In the genomic region with DNA sequence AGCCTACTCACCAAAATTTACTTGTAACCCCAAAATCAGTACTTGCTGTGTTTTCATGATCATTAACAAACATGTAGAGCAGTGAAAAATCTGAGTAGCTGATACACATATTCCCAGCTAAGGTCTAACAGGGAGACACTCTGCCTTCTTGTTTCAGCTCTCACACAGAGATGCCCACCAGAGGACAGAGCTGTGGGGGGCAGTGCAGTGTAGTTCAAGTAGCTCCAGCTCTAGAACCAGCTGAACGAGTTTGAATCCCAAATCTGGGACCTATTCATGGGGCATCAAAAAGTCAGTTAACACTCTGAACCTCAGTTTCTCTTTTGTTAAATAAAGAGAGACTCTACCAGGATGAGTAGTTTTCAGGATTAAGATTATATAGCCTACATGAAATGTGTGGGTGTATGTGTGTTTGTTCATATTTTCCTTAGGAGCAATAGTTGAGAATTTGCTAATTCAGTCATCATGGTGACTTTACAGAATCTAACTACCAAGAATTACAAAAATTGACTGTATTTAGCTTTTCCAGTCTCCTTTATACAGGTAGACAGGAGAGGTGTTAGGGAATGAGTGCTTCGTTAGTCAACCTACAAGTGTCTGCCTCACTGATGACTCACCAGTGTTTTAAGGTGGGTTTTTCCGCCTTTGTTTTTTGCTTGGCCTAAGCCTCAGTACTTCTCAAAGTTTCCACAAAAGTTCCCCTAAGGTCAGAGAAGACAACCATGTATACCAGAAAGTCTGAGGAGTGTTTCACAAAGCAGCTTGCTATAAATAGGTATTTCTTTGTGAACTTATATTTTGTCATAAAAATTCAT, we compare ENCODE assay signal across 9 cellular contexts.
DNase-seq lines count a peak whose midpoint lies in the region; ATAC-seq and TF ChIP-seq lines count a peak whose summit lies in the region.
"Had no signal": no experiment of that assay in that cellular context is flagged by ENCODE, and none has a peak within 500 bp of the region (broad histone marks: within the 10 kb centered on the region; RNA-seq: fewer than 3 reads in every experiment).

No MANE protein-coding gene starts in this region.

- no peak overlapping the region for H3K56ac ChIP-seq in H9 (ENCODE audit: insufficient read length, low read depth, low read length)

- no peak overlapping the region for H3T11ph ChIP-seq in H9 (ENCODE audit: low read length)

- no peak overlapping the region for H3K23ac ChIP-seq in H9 (ENCODE audit: insufficient read length, low read depth, low read length)

- H3K4me3 Mint-ChIP-seq in activated CD8-positive, alpha-beta T cell treated with anti-CD3 and anti-CD28 coated beads, Interleukin-2, amount 10 ng/mL, durations not matched to agents 7 days and 5 days: no peak overlapping the region
- H3K4me3 Mint-ChIP-seq in H9: no peak overlapping the region
- H3K4me3 Mint-ChIP-seq: central memory CD8-positive, alpha-beta T cell had no signal

- no peak overlapping the region for H2AFZ ChIP-seq in H9 (ENCODE audit: low read length)

- H3K27me3 ChIP-seq in H9 (ENCODE audit: insufficient read depth, low read length): no peaks in the 10 kb centered on the region

- no peaks in the 10 kb centered on the region for H3K27me3 Mint-ChIP-seq in activated CD8-positive, alpha-beta T cell treated with anti-CD3 and anti-CD28 coated beads, Interleukin-2, amount 10 ng/mL, durations not matched to agents 7 days and 5 days (ENCODE audit: low read depth)
- no peaks in the 10 kb centered on the region for H3K27me3 Mint-ChIP-seq in H9 (ENCODE audit: low read depth)
- H3K27me3 Mint-ChIP-seq: central memory CD8-positive, alpha-beta T cell had no signal

- peaks cover 23% of the 10 kb centered on the region for H3K4me1 Mint-ChIP-seq in activated CD8-positive, alpha-beta T cell treated with anti-CD3 and anti-CD28 coated beads, Interleukin-2, amount 10 ng/mL, durations not matched to agents 7 days and 5 days (ENCODE audit: low read depth)
- peaks cover 8 to 10% of the 10 kb centered on the region in 2 experiments for H3K4me1 Mint-ChIP-seq in H9
- H3K4me1 Mint-ChIP-seq: central memory CD8-positive, alpha-beta T cell had no signal

- peaks cover 9% of the 10 kb centered on the region for H3K9me3 Mint-ChIP-seq in activated CD8-positive, alpha-beta T cell treated with anti-CD3 and anti-CD28 coated beads, Interleukin-2, amount 10 ng/mL, durations not matched to agents 7 days and 5 days (ENCODE audit: insufficient read depth)
- no peaks in the 10 kb centered on the region for H3K9me3 Mint-ChIP-seq in H9
- H3K9me3 Mint-ChIP-seq: central memory CD8-positive, alpha-beta T cell had no signal

- H3K79me1 ChIP-seq in H9 (ENCODE audit: insufficient read depth, low read depth, low read length, poor library complexity, severe bottlenecking): no peaks in the 10 kb centered on the region

- DNase-seq in activated T-cell treated with anti-CD3 and anti-CD28 coated beads for 24 hours (ENCODE audit: low read depth): peak; percentile 30
- no peak for DNase-seq in activated T-cell treated with anti-CD3 and anti-CD28 coated beads, Interleukin-2, amount 50 U/mL, for 1 hour
- peak; percentile 45 for DNase-seq in activated CD8-positive, alpha-beta T cell treated with anti-CD3 and anti-CD28 coated beads, Interleukin-2, amount 10 ng/mL, durations not matched to agents 7 days and 5 days
- peak in 2 of 3 donors; percentile 4 to 23 for DNase-seq in stimulated activated CD4-positive, alpha-beta T cell treated with anti-CD3 and anti-CD28 coated beads, TNF-alpha, amount 100 ng/mL, for 48 hours (ENCODE audit: low read depth in 3 of 3)
- no peak for DNase-seq in dermis blood vessel endothelial cell
- no peak for DNase-seq in HUDEP-2 (lab: John Stamatoyannopoulos, UW; ENCODE audit: unreplicated experiment in 76 of 76)
- DNase-seq in H9: no peak

- H3K18ac ChIP-seq in H9 (ENCODE audit: insufficient read length, low read depth, low read length): no peak overlapping the region

- H4K91ac ChIP-seq in H9 (ENCODE audit: insufficient read length, low read depth, low read length): no peak overlapping the region

- H3K27ac Mint-ChIP-seq in activated CD8-positive, alpha-beta T cell treated with anti-CD3 and anti-CD28 coated beads, Interleukin-2, amount 10 ng/mL, durations not matched to agents 7 days and 5 days: peak overlapping the region; percentile 58
- H3K27ac Mint-ChIP-seq in H9: no peak overlapping the region

- H3K79me2 ChIP-seq in H9 (ENCODE audit: insufficient read depth, low read length): no peaks in the 10 kb centered on the region

- POLR2A ChIA-PET in activated CD8-positive, alpha-beta T cell treated with anti-CD3 and anti-CD28 coated beads, Interleukin-2, amount 10 ng/mL, durations not matched to agents 7 days and 5 days (lab: Charles Lee): interaction anchor here (0.7 to 0.9 kb wide), 3 partner anchors 21 to 232 kb away, joined by 3 to 4 read pairs (median 3); no protein-coding TSS in a partner anchor

- H2AK5ac ChIP-seq in H9 (ENCODE audit: insufficient read length, low read length): no peak overlapping the region

- no peak overlapping the region for H3K9ac ChIP-seq in H9 (ENCODE audit: extremely low read depth, insufficient read length, low read length)

- peak; percentile 96 for ATAC-seq in HG02884 (IDR thresholded peaks at IDR 0.05; ENCODE audit: unreplicated experiment)
- ATAC-seq in activated CD8-positive, alpha-beta T cell treated with anti-CD3 and anti-CD28 coated beads, Interleukin-2, amount 10 ng/mL, durations not matched to agents 7 days and 5 days: peak; percentile 93

- H2BK12ac ChIP-seq in H9 (ENCODE audit: insufficient read length, low read depth, low read length): no peak overlapping the region

- no peaks in the 10 kb centered on the region for H4K20me1 ChIP-seq in H9 (ENCODE audit: control insufficient read depth, insufficient read depth, insufficient read length)

- H3K4me2 ChIP-seq in H9 (ENCODE audit: insufficient read depth, insufficient read length, low read length): no peak overlapping the region

- no peak overlapping the region for H2BK20ac ChIP-seq in H9 (ENCODE audit: low read depth, low read length, poor library complexity, severe bottlenecking)

- H4K8ac ChIP-seq in H9 (replicated peaks; ENCODE audit: insufficient read length, low read depth, low read length): no peak overlapping the region

- WGBS in H9 (ENCODE audit: extremely low coverage, insufficient read length, low lambda C conversion rate): no CpG with 5 or more reads among the region's 3 CpGs

- CTCF ChIA-PET in activated CD8-positive, alpha-beta T cell treated with anti-CD3 and anti-CD28 coated beads, Interleukin-2, amount 10 ng/mL, durations not matched to agents 7 days and 5 days (lab: Charles Lee): interaction anchor here (1.0 to 1.3 kb wide), 5 partner anchors 8 to 187 kb away, joined by 3 to 4 read pairs (median 3); a partner anchor contains a TSS

- H4K5ac ChIP-seq in H9 (ENCODE audit: insufficient read length, low read depth, low read length): no peak overlapping the region

- no peak overlapping the region for H2BK120ac ChIP-seq in H9 (ENCODE audit: low read depth, low read length, poor library complexity, severe bottlenecking)

- no peak overlapping the region for H3K14ac ChIP-seq in H9 (ENCODE audit: insufficient read depth, low read length)

- H3K36me3 Mint-ChIP-seq in activated CD8-positive, alpha-beta T cell treated with anti-CD3 and anti-CD28 coated beads, Interleukin-2, amount 10 ng/mL, durations not matched to agents 7 days and 5 days (ENCODE audit: low read depth): peaks cover 6% of the 10 kb centered on the region
- H3K36me3 Mint-ChIP-seq in H9 (ENCODE audit: insufficient read depth in 1 of 3, low read depth in 3 of 3): no peaks in the 10 kb centered on the region

- no peak overlapping the region for H3K27ac ChIP-seq in H9 (ENCODE audit: insufficient read length, low read depth, low read length)

- no peak overlapping the region for H2BK5ac ChIP-seq in H9 (ENCODE audit: insufficient read length, low read length)

- no peak for TF ChIP-seq CTCF in H9 (conservative IDR thresholded peaks at IDR 0.05)

- no peaks in the 10 kb centered on the region for H3K23me2 ChIP-seq in H9 (ENCODE audit: insufficient read length, low read depth, low read length, poor library complexity, severe bottlenecking)

- H2BK15ac ChIP-seq in H9 (ENCODE audit: low read depth, low read length): no peak overlapping the region

- H3K4me1 ChIP-seq in H9 (ENCODE audit: insufficient read depth, low read length): 0 out of 2 replicates have a peak, but pooled peaks cover 2% of the 10 kb centered on the region

- H3K9me3 ChIP-seq in H9 (ENCODE audit: control insufficient read depth, low read depth, low read length): no peaks in the 10 kb centered on the region

- H3K4ac ChIP-seq in H9 (ENCODE audit: low read depth, low read length): no peak overlapping the region

Comparison
In these comparisons a context has a peak if more than half of its experiments do, and no peak if none do; other contexts are left out.
1. DNase-seq: peak in activated T-cell treated with anti-CD3 and anti-CD28 coated beads for 24 hours (single experiment), activated CD8-positive, alpha-beta T cell treated with anti-CD3 and anti-CD28 coated beads, Interleukin-2, amount 10 ng/mL, durations not matched to agents 7 days and 5 days (single experiment) and stimulated activated CD4-positive, alpha-beta T cell treated with anti-CD3 and anti-CD28 coated beads, TNF-alpha, amount 100 ng/mL, for 48 hours (2 of 3); none in activated T-cell treated with anti-CD3 and anti-CD28 coated beads, Interleukin-2, amount 50 U/mL, for 1 hour (single experiment), dermis blood vessel endothelial cell (single experiment), HUDEP-2 (0 of 76) and H9 (single experiment).